ENCODE assay signal across 37 cellular contexts in genomic region chr17:34205401-34205800, GRCh38. TPM values are rescaled to one million over a fixed set of nuclear protein-coding genes. Genes with fewer than 3 reads are reported as not detected.
"Had no signal": no experiment of that assay in that cellular context is flagged by ENCODE, and none has a peak within 500 bp of the region (broad histone marks: within the 10 kb centered on the region; RNA-seq: fewer than 3 reads in every experiment).

No MANE protein-coding gene starts in this region.

- H3K27me3 ChIP-seq: adrenal gland, body of pancreas, brain microvascular endothelial cell, breast epithelium had no signal

- H3K4me1 ChIP-seq: adrenal gland, body of pancreas, breast epithelium had no signal

- H3K9me3 ChIP-seq: adrenal gland, body of pancreas had no signal

- H3K4me1 Mint-ChIP-seq: activated B cell treated with CpG ODN at 0.5 μM for 24 hours; central memory CD8-positive, alpha-beta T cell had no signal

- H3K4me3 ChIP-seq: adrenal gland, body of pancreas, breast epithelium had no signal

- H3K4me3 Mint-ChIP-seq: activated B cell treated with CpG ODN at 0.5 μM for 24 hours; activated CD4-positive, alpha-beta memory T cell treated with anti-CD3 and anti-CD28 coated beads for 36 hours; activated CD4-positive, alpha-beta T cell treated with anti-CD3 and anti-CD28 coated beads, Interleukin-2, amount 10 ng/mL, durations not matched to agents 24 days and 14 days; activated CD8-positive, alpha-beta T cell treated with anti-CD3 and anti-CD28 coated beads for 36 hours; activated naive CD4-positive, alpha-beta T cell treated with anti-CD3 and anti-CD28 coated beads for 36 hours; activated naive CD8-positive, alpha-beta T cell treated with anti-CD3 and anti-CD28 coated beads for 36 hours; activated T-cell treated with anti-CD3 and anti-CD28 coated beads, Interleukin-2, amount 50 U/mL, for 4 hours; activated T-cell treated with anti-CD3 and anti-CD28 coated beads, Interleukin-2, amount 50 U/mL, for 72 hours; activated T-helper 1 cell treated with anti-CD3 and anti-CD28 coated beads, Interleukin-12 subunit alpha, Interleukin-12 subunit beta, Interleukin-2, Interleukin-4 antibody, amounts not matched to agents 30 ng/mL and 10 ng/mL and 1 ng/mL, durations not matched to agents 14 hours and 24 hours and 36 hours; activated T-helper 17 cell treated with anti-CD3 and anti-CD28 coated beads, Interleukin-2, amount 50 U/mL, for 72 hours; central memory CD8-positive, alpha-beta T cell; T-helper 1 cell treated with Interleukin-12 subunit alpha and Interleukin-12 subunit beta and Interleukin-4 antibody, amounts not matched to agents 30 μg/mL and 1 μg/mL, for 36 hours; T-helper 2 cell treated with Interferon-gamma antibody and Interleukin-4, amounts not matched to agents 5 μg/mL and 100 μg/mL, for 36 hours had no signal

- H3K27ac ChIP-seq: body of pancreas, brain microvascular endothelial cell, breast epithelium had no signal

- H3K9me3 Mint-ChIP-seq: activated CD4-positive, alpha-beta T cell treated with anti-CD3 and anti-CD28 coated beads, Interleukin-2, amount 10 ng/mL, durations not matched to agents 24 days and 14 days; activated naive CD4-positive, alpha-beta T cell treated with anti-CD3 and anti-CD28 coated beads for 36 hours; activated naive CD8-positive, alpha-beta T cell treated with anti-CD3 and anti-CD28 coated beads for 36 hours; activated T-cell treated with anti-CD3 and anti-CD28 coated beads, Interleukin-2, amount 50 U/mL, for 4 hours; activated T-helper 1 cell treated with anti-CD3 and anti-CD28 coated beads, Interleukin-12 subunit alpha, Interleukin-12 subunit beta, Interleukin-2, Interleukin-4 antibody, amounts not matched to agents 30 ng/mL and 10 ng/mL and 1 ng/mL, durations not matched to agents 14 hours and 24 hours and 36 hours; activated T-helper 17 cell treated with anti-CD3 and anti-CD28 coated beads, Interleukin-2, amount 50 U/mL, for 72 hours; central memory CD8-positive, alpha-beta T cell; T-helper 1 cell treated with Interleukin-12 subunit alpha and Interleukin-12 subunit beta and Interleukin-4 antibody, amounts not matched to agents 30 μg/mL and 1 μg/mL, for 36 hours had no signal

- H3K36me3 Mint-ChIP-seq: activated CD4-positive, alpha-beta memory T cell treated with anti-CD3 and anti-CD28 coated beads for 36 hours; activated naive CD8-positive, alpha-beta T cell treated with anti-CD3 and anti-CD28 coated beads for 36 hours had no signal

- H3K27ac Mint-ChIP-seq: activated B cell treated with CpG ODN at 0.5 μM for 24 hours; activated CD4-positive, alpha-beta memory T cell treated with anti-CD3 and anti-CD28 coated beads for 36 hours; activated CD4-positive, alpha-beta T cell treated with anti-CD3 and anti-CD28 coated beads, Interleukin-2, amount 10 ng/mL, durations not matched to agents 24 days and 14 days; activated CD8-positive, alpha-beta T cell treated with anti-CD3 and anti-CD28 coated beads for 36 hours; activated naive CD4-positive, alpha-beta T cell treated with anti-CD3 and anti-CD28 coated beads for 36 hours; activated naive CD4-positive, alpha-beta T cell treated with anti-CD3 and anti-CD28 coated beads, Interleukin-2, amount 50 U/mL, for 72 hours; activated naive CD8-positive, alpha-beta T cell treated with anti-CD3 and anti-CD28 coated beads for 36 hours; activated T-cell treated with anti-CD3 and anti-CD28 coated beads, Interleukin-2, amount 50 U/mL, for 72 hours; activated T-helper 1 cell treated with anti-CD3 and anti-CD28 coated beads, Interleukin-12 subunit alpha, Interleukin-12 subunit beta, Interleukin-2, Interleukin-4 antibody, amounts not matched to agents 30 ng/mL and 10 ng/mL and 1 ng/mL, durations not matched to agents 14 hours and 24 hours and 36 hours; activated T-helper 17 cell treated with anti-CD3 and anti-CD28 coated beads, Interleukin-2, amount 50 U/mL, for 72 hours; T-helper 1 cell treated with Interleukin-12 subunit alpha and Interleukin-12 subunit beta and Interleukin-4 antibody, amounts not matched to agents 30 μg/mL and 1 μg/mL, for 36 hours; T-helper 2 cell treated with Interferon-gamma antibody and Interleukin-4, amounts not matched to agents 5 μg/mL and 100 μg/mL, for 36 hours had no signal

- ATAC-seq: activated CD8-positive, alpha-beta T cell treated with anti-CD3 and anti-CD28 coated beads for 36 hours; activated naive CD4-positive, alpha-beta T cell treated with anti-CD3 and anti-CD28 coated beads, Interleukin-2, amount 50 U/mL, for 72 hours; activated T-cell treated with anti-CD3 and anti-CD28 coated beads, Interleukin-2, amount 50 U/mL, for 4 hours; activated T-cell treated with anti-CD3 and anti-CD28 coated beads, Interleukin-2, amount 50 U/mL, for 72 hours; activated T-helper 17 cell treated with anti-CD3 and anti-CD28 coated beads, Interleukin-2, amount 50 U/mL, for 72 hours; body of pancreas had no signal

- H3K36me3 ChIP-seq: adrenal gland, brain microvascular endothelial cell, breast epithelium had no signal

- DNase-seq: activated B cell treated with CpG ODN at 0.5 μM for 24 hours; activated CD4-positive, alpha-beta memory T cell treated with anti-CD3 and anti-CD28 coated beads for 36 hours; activated CD4-positive, alpha-beta T cell treated with anti-CD3 and anti-CD28 coated beads for 4 hours; activated CD4-positive, alpha-beta T cell treated with anti-CD3 and anti-CD28 coated beads, Interleukin-2, amount 10 ng/mL, durations not matched to agents 24 days and 14 days; activated CD4-positive, alpha-beta T cell treated with anti-CD3 and anti-CD28 coated beads, Interleukin-2, amount 50 U/mL, for 1 hour; activated CD4-positive, alpha-beta T cell treated with anti-CD3 and anti-CD28 coated beads, Interleukin-2, amount 50 U/mL, for 4 hours; activated CD4-positive, CD25-positive, alpha-beta regulatory T cell treated with anti-CD3 and anti-CD28 coated beads, Interleukin-2, amount 50 U/mL, for 72 hours; activated CD8-positive, alpha-beta memory T cell treated with anti-CD3 and anti-CD28 coated beads, Interleukin-2, amount 50 U/mL, for 4 hours; activated CD8-positive, alpha-beta T cell treated with anti-CD3 and anti-CD28 coated beads for 36 hours; activated effector memory CD4-positive, alpha-beta T cell treated with anti-CD3 and anti-CD28 coated beads, Interleukin-2, amount 50 U/mL, for 16 hours; activated gamma-delta T cell treated with Interleukin-2 at 50 U/mL for 16 hours; activated naive CD4-positive, alpha-beta T cell; activated naive CD4-positive, alpha-beta T cell treated with anti-CD3 and anti-CD28 coated beads for 36 hours; activated naive CD4-positive, alpha-beta T cell treated with anti-CD3 and anti-CD28 coated beads, Interleukin-2, amount 50 U/mL, for 16 hours; activated naive CD8-positive, alpha-beta T cell treated with anti-CD3 and anti-CD28 coated beads for 36 hours; activated T-cell treated with anti-CD3 and anti-CD28 coated beads for 4 hours; activated T-cell treated with anti-CD3 and anti-CD28 coated beads, Interleukin-2, amount 50 U/mL, for 1 hour; activated T-cell treated with anti-CD3 and anti-CD28 coated beads, Interleukin-2, amount 50 U/mL, for 4 hours; activated T-cell treated with anti-CD3 and anti-CD28 coated beads, Interleukin-2, amount 50 U/mL, for 72 hours; amniotic stem cell; aorta; body of pancreas; brain microvascular endothelial cell; caudate nucleus; cerebellar nuclear complex; T-helper 1 cell; T-helper 2 cell; T-helper 9 cell had no signal

RNA-seq across cellular contexts. Expression of gene CCL2, which starts 49.7 kb away (rescaled TPM):
- total RNA-seq: activated CD4-positive, alpha-beta memory T cell treated with anti-CD3 and anti-CD28 coated beads for 36 hours; activated CD8-positive, alpha-beta memory T cell treated with anti-CD3 and anti-CD28 coated beads for 36 hours; activated CD8-positive, alpha-beta T cell treated with anti-CD3 and anti-CD28 coated beads for 36 hours; activated naive CD4-positive, alpha-beta T cell treated with anti-CD3 and anti-CD28 coated beads for 36 hours; activated naive CD4-positive, alpha-beta T cell treated with anti-CD3 and anti-CD28 coated beads, Interleukin-2, amount 50 U/mL, for 72 hours; activated naive CD8-positive, alpha-beta T cell treated with anti-CD3 and anti-CD28 coated beads for 36 hours; activated T-helper 17 cell treated with anti-CD3 and anti-CD28 coated beads, Interleukin-2, amount 50 U/mL, for 72 hours had no signal
